In genomic region chr7:149197675-149198074, GRCh38 we compare ENCODE assay signal across 1 cellular context.
TF ChIP-seq lines count a peak whose summit lies in the region.

No MANE protein-coding gene starts in this region.

TF ChIP-seq in A549, 52 proteins besides CTCF, POLR2A, EP300 and RAD21 (continued from another document):
- no peak for TF ChIP-seq PHF8 (IDR thresholded peaks at IDR 0.05; ENCODE audit: borderline replicate concordance, low read depth)
- no peak for TF ChIP-seq REST (IDR thresholded peaks at IDR 0.05)
- no peak for TF ChIP-seq E2F6 (IDR thresholded peaks at IDR 0.05; ENCODE audit: borderline replicate concordance, low read depth)
- TF ChIP-seq BCL3 (IDR thresholded peaks at IDR 0.05) = no peak
- no peak for TF ChIP-seq CBX8 (IDR thresholded peaks at IDR 0.05)
- TF ChIP-seq USF2 (IDR thresholded peaks at IDR 0.05) = no peak
